In genomic region chr1:116494351-116494692, GRCh38 we compare ENCODE assay signal across 19 cellular contexts.
DNase-seq lines count a peak whose midpoint lies in the region; ATAC-seq, FAIRE-seq and TF ChIP-seq lines count a peak whose summit lies in the region.
"Had no signal": no experiment of that assay in that cellular context is flagged by ENCODE, and none has a peak within 500 bp of the region (broad histone marks: within the 10 kb centered on the region; RNA-seq: fewer than 3 reads in every experiment).

No MANE protein-coding gene starts in this region.

- in situ Hi-C loops in HepG2 (cut with HindIII; ENCODE audit: extremely low pct_ligation_motif_present, low pct_unique_long_range_greater_than_20kb), result no loop called here

- peaks cover 2 to 6% of the 10 kb centered on the region in 2 experiments; a peak in 3 of 5 replicates for H3K36me3 ChIP-seq in HepG2 (replicated peaks in 1 of 2; ENCODE audit: control insufficient read depth in 1 of 2, insufficient read depth in 2 of 2, low read length in 2 of 2)
- no peaks in the 10 kb centered on the region for H3K36me3 ChIP-seq in trophoblast cell (ENCODE audit: control insufficient read depth in 1 of 2, insufficient read depth in 2 of 2, low read length in 2 of 2)

- H3K4ac ChIP-seq in trophoblast cell (ENCODE audit: low read depth, low read length), result no peak overlapping the region

- no peaks in the 10 kb centered on the region for H3K36me3 Mint-ChIP-seq in natural killer cell

- intact Hi-C loops in HepG2 (cut with micrococcal nuclease; ENCODE audit: unreplicated experiment), result no loop called here
- intact Hi-C loops in natural killer cell (cut with micrococcal nuclease), result no loop called here

- no peak overlapping the region for H3K23ac ChIP-seq in trophoblast cell (ENCODE audit: low read length)

- peak overlapping the region in 1 of 2 donors; percentile 40 for H3K27ac Mint-ChIP-seq in natural killer cell
- H3K27ac Mint-ChIP-seq in stimulated activated naive CD8-positive, alpha-beta T cell treated with anti-CD3 and anti-CD28 coated beads, Interleukin-15, amount 100 ng/mL, for 72 hours, result no peak overlapping the region
- H3K27ac Mint-ChIP-seq: activated naive CD8-positive, alpha-beta T cell treated with anti-CD3 and anti-CD28 coated beads, Interleukin-2, amount 50 U/mL, for 24 hours had no signal

- H3K27me3 ChIP-seq in HepG2 (ENCODE audit: control insufficient read depth in 1 of 2, insufficient read depth in 2 of 2, low read length in 2 of 2), result no peaks in the 10 kb centered on the region
- no peaks in the 10 kb centered on the region for H3K27me3 ChIP-seq in trophoblast cell (ENCODE audit: insufficient read depth, low read length)

- peak overlapping the region; percentile 75 for H4K91ac ChIP-seq in trophoblast cell (ENCODE audit: low read depth, low read length)

- H3K4me1 ChIP-seq in HepG2 (ENCODE audit: insufficient read depth, low read length) (peaks cover 100% of the 10 kb centered on the region), trophoblast cell (ENCODE audit: control insufficient read depth in 1 of 2, insufficient read depth in 2 of 2, low read length in 2 of 2) (peaks cover 21 to 28% of the 10 kb centered on the region in 2 experiments)

- peak overlapping the region; percentile 90 for H2BK12ac ChIP-seq in trophoblast cell (ENCODE audit: low read length)

- TSS peak; percentile 82 for BruUV-seq in HepG2 (replicated peaks; lab: Mats Ljungman, UMichigan)

- no peak for TF ChIP-seq CTCF in HepG2 (CRISPR knock-in tag; IDR thresholded peaks at IDR 0.05)
- TF ChIP-seq CTCF in natural killer cell (IDR thresholded peaks at IDR 0.05), result no peak

- H3K4me3 ChIP-seq in HepG2 (replicated peaks in 1 of 3; ENCODE audit: insufficient read depth in 1 of 3, low read depth in 2 of 3, low read length in 3 of 3) (peak overlapping the region in 2 of 3 experiments; percentile 9 to 48; a peak in 3 of 6 replicates), trophoblast cell (ENCODE audit: low read depth, low read length) (no peak overlapping the region)

- H4K8ac ChIP-seq in trophoblast cell (ENCODE audit: low read depth, low read length), result peak overlapping the region; percentile 56

- H3K4me2 ChIP-seq in HepG2 (ENCODE audit: low read depth, low read length), result peak overlapping the region; percentile 67
- no peak overlapping the region for H3K4me2 ChIP-seq in trophoblast cell (ENCODE audit: low read length)

- H3K27ac ChIP-seq in HepG2 (ENCODE audit: extremely low read length, insufficient read depth, low read length) (peak overlapping the region; percentile 84), trophoblast cell (ENCODE audit: low read depth, low read length) (peak overlapping the region; percentile 22)

- CTCF ChIA-PET in HepG2 (lab: Yijun Ruan, JAX; ENCODE audit: low intra/inter-chr PET ratio, low total read pairs), result interaction anchor here (0.8 kb wide), 1 partner anchor 9 kb away, joined by 5 read pairs; no protein-coding TSS in a partner anchor

- DNase-seq in M059J (ENCODE audit: low read depth), result peak; percentile 93
- peak; percentile 8 for DNase-seq in cerebellar cortex (ENCODE audit: low spot score)
- DNase-seq in HepG2 (ENCODE audit: low spot score), result no peak
- peak; percentile 75 to 88 for DNase-seq in trophoblast cell
- no peak for DNase-seq in natural killer cell
- DNase-seq in stimulated activated naive CD8-positive, alpha-beta T cell treated with anti-CD3 and anti-CD28 coated beads, Interleukin-15, amount 100 ng/mL, for 72 hours, result no peak
- no peak for DNase-seq in 8988T
- DNase-seq in NCI-H345 (lab: John Stamatoyannopoulos, UW), result no peak
- DNase-seq: activated CD4-positive, CD25-positive, alpha-beta regulatory T cell treated with anti-CD3 and anti-CD28 coated beads, Interleukin-2, amount 50 U/mL, for 72 hours; activated naive CD8-positive, alpha-beta T cell treated with anti-CD3 and anti-CD28 coated beads, Interleukin-2, amount 50 U/mL, for 24 hours; cerebellar nuclear complex; hippocampal formation; NCI-H1436 treated with DMSO at 0.1 percent for 48 hours; SK-N-SH; stimulated activated CD4-positive, alpha-beta T cell treated with anti-CD3 and anti-CD28 coated beads, Interleukin-4, amount 100 ng/mL, for 24 hours; T-helper 9 cell had no signal

- no peaks in the 10 kb centered on the region for H4K20me1 ChIP-seq in HepG2 (ENCODE audit: insufficient read depth, low read length)

- H4K12ac ChIP-seq in trophoblast cell (ENCODE audit: low read depth, low read length), result no peak overlapping the region

- H2BK120ac ChIP-seq in trophoblast cell (ENCODE audit: insufficient read depth, low read length, poor library complexity), result peak overlapping the region; percentile 78

- H3K9me3 Mint-ChIP-seq in natural killer cell, result no peaks in the 10 kb centered on the region
- H3K9me3 Mint-ChIP-seq in stimulated activated naive CD8-positive, alpha-beta T cell treated with anti-CD3 and anti-CD28 coated beads, Interleukin-15, amount 100 ng/mL, for 72 hours, result no peaks in the 10 kb centered on the region
- H3K9me3 Mint-ChIP-seq: activated naive CD8-positive, alpha-beta T cell treated with anti-CD3 and anti-CD28 coated beads, Interleukin-2, amount 50 U/mL, for 24 hours had no signal

- TF ChIP-seq POLR2A in HepG2 (IDR thresholded peaks at IDR 0.05; ENCODE audit: insufficient read depth in 1 of 2, low read depth in 2 of 2, low read length in 2 of 2), result no peak; a peak in 1 of 4 replicates

- FAIRE-seq in HepG2 (lab: Jason Lieb, UNC), result peak; percentile 40
- FAIRE-seq: endometrium, RCC 7860 had no signal

- peaks cover 16% of the 10 kb centered on the region for H3K79me1 ChIP-seq in trophoblast cell (ENCODE audit: low read length)

- ATAC-seq in HepG2 (peak; percentile 52), natural killer cell (no peak)
- no peak for ATAC-seq in stimulated activated naive CD8-positive, alpha-beta T cell treated with anti-CD3 and anti-CD28 coated beads, Interleukin-15, amount 100 ng/mL, for 72 hours
- ATAC-seq: activated naive CD8-positive, alpha-beta T cell treated with anti-CD3 and anti-CD28 coated beads, Interleukin-2, amount 50 U/mL, for 24 hours; HCT116 had no signal

- H3K79me2 ChIP-seq in HepG2 (ENCODE audit: insufficient read depth, low read length) (peaks cover 39% of the 10 kb centered on the region), trophoblast cell (ENCODE audit: control insufficient read depth, insufficient read depth, low read length, poor library complexity) (no peaks in the 10 kb centered on the region)

- TF ChIP-seq RAD21 in HepG2 (CRISPR knock-in tag; IDR thresholded peaks at IDR 0.05), result no peak

- H2AK5ac ChIP-seq in trophoblast cell (ENCODE audit: low read length), result peak overlapping the region; percentile 27

- no peaks in the 10 kb centered on the region for H3K9me3 ChIP-seq in HepG2 (ENCODE audit: low read length)
- no peaks in the 10 kb centered on the region for H3K9me3 ChIP-seq in trophoblast cell (ENCODE audit: insufficient read depth, low read depth, low read length)
- H3K9me3 ChIP-seq: SK-N-SH had no signal

- POLR2A ChIA-PET in HepG2 (lab: Yijun Ruan, JAX), result interaction anchor here (0.7 to 6.5 kb wide), 16 partner anchors 9 to 384 kb away, joined by 3 to 65 read pairs (median 5); partner anchors contain the start of genes ATP1A1 and MAB21L3

- WGBS in HepG2 (ENCODE audit: low lambda C conversion rate), result 1% methylated on average over 11 of the region's 12 CpGs
- no CpG with 5 or more reads among the region's 12 CpGs for WGBS in trophoblast cell (ENCODE audit: extremely low coverage, insufficient coverage, insufficient read length)

- H2AFZ ChIP-seq in HepG2 (ENCODE audit: low read length) (no peak overlapping the region), trophoblast cell (ENCODE audit: insufficient read depth, low read length, poor library complexity) (no peak overlapping the region)

- H3K27me3 Mint-ChIP-seq in natural killer cell (ENCODE audit: low read depth in 2 of 2), result no peaks in the 10 kb centered on the region
- no peaks in the 10 kb centered on the region for H3K27me3 Mint-ChIP-seq in stimulated activated naive CD8-positive, alpha-beta T cell treated with anti-CD3 and anti-CD28 coated beads, Interleukin-15, amount 100 ng/mL, for 72 hours
- H3K27me3 Mint-ChIP-seq: activated naive CD8-positive, alpha-beta T cell treated with anti-CD3 and anti-CD28 coated beads, Interleukin-2, amount 50 U/mL, for 24 hours had no signal

- no peak; a peak in 1 of 4 replicates for TF ChIP-seq EP300 in HepG2 (IDR thresholded peaks at IDR 0.05; ENCODE audit: low read depth in 2 of 2, low read length in 2 of 2)
- no peak for TF ChIP-seq EP300 in HepG2 (CRISPR knock-in tag; IDR thresholded peaks at IDR 0.05; ENCODE audit: borderline replicate concordance)

- H3K18ac ChIP-seq in trophoblast cell (ENCODE audit: low read length), result peak overlapping the region; percentile 58

- no peak overlapping the region for H3K4me3 Mint-ChIP-seq in natural killer cell
- H3K4me3 Mint-ChIP-seq in stimulated activated naive CD8-positive, alpha-beta T cell treated with anti-CD3 and anti-CD28 coated beads, Interleukin-15, amount 100 ng/mL, for 72 hours, result no peak overlapping the region
- H3K4me3 Mint-ChIP-seq: activated naive CD8-positive, alpha-beta T cell treated with anti-CD3 and anti-CD28 coated beads, Interleukin-2, amount 50 U/mL, for 24 hours had no signal

- peak overlapping the region; percentile 84 for H3K14ac ChIP-seq in trophoblast cell (ENCODE audit: low read length)

- peak overlapping the region; percentile 34 for H2BK5ac ChIP-seq in trophoblast cell (ENCODE audit: low read depth, low read length, poor library complexity)

- H3K4me1 Mint-ChIP-seq in natural killer cell, result peaks cover 15 to 37% of the 10 kb centered on the region in 2 donors
- peaks cover 36% of the 10 kb centered on the region for H3K4me1 Mint-ChIP-seq in stimulated activated naive CD8-positive, alpha-beta T cell treated with anti-CD3 and anti-CD28 coated beads, Interleukin-15, amount 100 ng/mL, for 72 hours

- H3K9ac ChIP-seq in HepG2 (ENCODE audit: insufficient read depth, low read depth, low read length) (peak overlapping the region; percentile 65), trophoblast cell (ENCODE audit: low read length) (no peak overlapping the region)
- H3K9ac ChIP-seq: SK-N-SH had no signal

TF ChIP-seq in HepG2, 621 proteins besides CTCF, POLR2A, EP300 and RAD21 (continues in another document):
- no peak for TF ChIP-seq CREM (IDR thresholded peaks at IDR 0.05)
- no peak for TF ChIP-seq CREM (CRISPR knock-in tag; IDR thresholded peaks at IDR 0.05)
- TF ChIP-seq MAFK (conservative IDR thresholded peaks at IDR 0.05 in 1 of 2, IDR thresholded peaks at IDR 0.05 in 1 of 2; ENCODE audit: low read length in 2 of 2), result no peak
- no peak for TF ChIP-seq SP4 (CRISPR knock-in tag; IDR thresholded peaks at IDR 0.05)
- TF ChIP-seq NR2C2 (CRISPR knock-in tag; IDR thresholded peaks at IDR 0.05; ENCODE audit: borderline replicate concordance), result no peak

Comparison
In these comparisons a context has a peak if more than half of its experiments do, and no peak if none do; other contexts are left out.
1. DNase-seq: peak in M059J (single experiment), cerebellar cortex (single experiment) and trophoblast cell (2 of 2); none in HepG2 (single experiment), natural killer cell (single experiment), stimulated activated naive CD8-positive, alpha-beta T cell treated with anti-CD3 and anti-CD28 coated beads, Interleukin-15, amount 100 ng/mL, for 72 hours (0 of 2), 8988T (single experiment) and NCI-H345 (single experiment).